ENCODE assay signal across 21 cellular contexts in the genomic region with DNA sequence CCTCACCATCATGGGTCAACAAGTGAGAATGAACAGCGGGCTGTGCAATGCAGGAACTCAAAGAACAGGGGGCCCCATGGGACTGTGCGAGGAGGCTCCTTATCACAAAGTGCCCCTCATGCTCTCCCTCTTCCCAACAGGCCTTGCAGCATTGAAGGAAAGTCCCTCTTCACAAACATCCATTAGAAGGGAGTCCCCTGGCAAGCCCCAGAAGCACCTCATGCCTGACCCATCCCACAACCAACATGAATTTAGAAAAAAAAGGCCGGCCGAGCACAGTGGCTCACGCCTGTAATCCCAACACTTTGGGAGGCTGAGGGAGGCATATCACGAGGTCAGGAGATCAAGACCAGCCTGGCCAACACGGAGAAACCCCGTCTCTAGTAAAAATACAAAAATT.
"Had no signal": no experiment of that assay in that cellular context is flagged by ENCODE, and none has a peak within 500 bp of the region (broad histone marks: within the 10 kb centered on the region; RNA-seq: fewer than 3 reads in every experiment).

No MANE protein-coding gene starts in this region.

- H3K27me3 ChIP-seq: esophagus squamous epithelium, gastrocnemius medialis, left lung, tibial artery had no signal

- DNase-seq: activated CD4-positive, alpha-beta T cell treated with anti-CD3 and anti-CD28 coated beads for 48 hours; activated CD8-positive, alpha-beta T cell treated with anti-CD3 and anti-CD28 coated beads for 36 hours; activated naive CD4-positive, alpha-beta T cell treated with Interleukin-2 at 50 U/mL for 16 hours; activated naive CD8-positive, alpha-beta T cell treated with anti-CD3 and anti-CD28 coated beads for 36 hours; activated T-cell treated with anti-CD3 and anti-CD28 coated beads, Interleukin-2, amount 50 U/mL, for 24 hours; amniotic stem cell; effector CD8-positive, alpha-beta T cell; esophagus squamous epithelium; gastrocnemius medialis; hippocampal formation; left lung; mammary epithelial cell; midbrain; natural killer cell; retina; stimulated activated CD4-positive, alpha-beta T cell treated with anti-CD3 and anti-CD28 coated beads, Interleukin-12 subunit alpha, Interleukin-12 subunit beta, amount 100 ng/mL, for 4 hours; stimulated activated CD4-positive, alpha-beta T cell treated with anti-CD3 and anti-CD28 coated beads, Interleukin-4, amount 100 ng/mL, for 4 hours; stimulated activated naive CD8-positive, alpha-beta T cell treated with anti-CD3 and anti-CD28 coated beads, Interleukin-15, Interleukin-2, amounts not matched to agents 100 U/mL and 50 U/mL, for 24 hours; tibial artery had no signal

- H3K4me3 ChIP-seq: esophagus squamous epithelium, gastrocnemius medialis, left lung, tibial artery had no signal

- H3K4me3 Mint-ChIP-seq: activated CD8-positive, alpha-beta T cell treated with anti-CD3 and anti-CD28 coated beads for 36 hours; activated naive CD8-positive, alpha-beta T cell treated with anti-CD3 and anti-CD28 coated beads for 36 hours; activated T-cell treated with anti-CD3 and anti-CD28 coated beads, Interleukin-2, amount 50 U/mL, for 24 hours; natural killer cell had no signal

- H3K9me3 Mint-ChIP-seq: activated CD8-positive, alpha-beta T cell treated with anti-CD3 and anti-CD28 coated beads for 36 hours; activated naive CD8-positive, alpha-beta T cell treated with anti-CD3 and anti-CD28 coated beads for 36 hours; activated T-cell treated with anti-CD3 and anti-CD28 coated beads, Interleukin-2, amount 50 U/mL, for 24 hours; natural killer cell had no signal

- H3K9me3 ChIP-seq: gastrocnemius medialis, left lung, tibial artery had no signal

- H3K4me1 Mint-ChIP-seq: natural killer cell had no signal

- H3K36me3 ChIP-seq: esophagus squamous epithelium, gastrocnemius medialis, left lung, tibial artery had no signal

- H3K4me1 ChIP-seq: gastrocnemius medialis, left lung had no signal

- H3K27me3 Mint-ChIP-seq: activated CD8-positive, alpha-beta T cell treated with anti-CD3 and anti-CD28 coated beads for 36 hours; activated naive CD8-positive, alpha-beta T cell treated with anti-CD3 and anti-CD28 coated beads for 36 hours had no signal

- H3K27ac Mint-ChIP-seq: activated CD8-positive, alpha-beta T cell treated with anti-CD3 and anti-CD28 coated beads for 36 hours; activated naive CD8-positive, alpha-beta T cell treated with anti-CD3 and anti-CD28 coated beads for 36 hours; activated T-cell treated with anti-CD3 and anti-CD28 coated beads, Interleukin-2, amount 50 U/mL, for 24 hours; natural killer cell; progenitor cell of endocrine pancreas had no signal

- H3K27ac ChIP-seq: esophagus squamous epithelium, gastrocnemius medialis had no signal

- FAIRE-seq: bronchial epithelial cell had no signal

- H3K36me3 Mint-ChIP-seq: activated naive CD8-positive, alpha-beta T cell treated with anti-CD3 and anti-CD28 coated beads for 36 hours; natural killer cell had no signal

- ATAC-seq: activated CD8-positive, alpha-beta T cell treated with anti-CD3 and anti-CD28 coated beads for 36 hours; gastrocnemius medialis; natural killer cell; stimulated activated naive CD8-positive, alpha-beta T cell treated with anti-CD3 and anti-CD28 coated beads, Interleukin-15, Interleukin-2, amounts not matched to agents 100 U/mL and 50 U/mL, for 24 hours had no signal
